ENCODE assay signal across 8 cellular contexts in the genomic region with DNA sequence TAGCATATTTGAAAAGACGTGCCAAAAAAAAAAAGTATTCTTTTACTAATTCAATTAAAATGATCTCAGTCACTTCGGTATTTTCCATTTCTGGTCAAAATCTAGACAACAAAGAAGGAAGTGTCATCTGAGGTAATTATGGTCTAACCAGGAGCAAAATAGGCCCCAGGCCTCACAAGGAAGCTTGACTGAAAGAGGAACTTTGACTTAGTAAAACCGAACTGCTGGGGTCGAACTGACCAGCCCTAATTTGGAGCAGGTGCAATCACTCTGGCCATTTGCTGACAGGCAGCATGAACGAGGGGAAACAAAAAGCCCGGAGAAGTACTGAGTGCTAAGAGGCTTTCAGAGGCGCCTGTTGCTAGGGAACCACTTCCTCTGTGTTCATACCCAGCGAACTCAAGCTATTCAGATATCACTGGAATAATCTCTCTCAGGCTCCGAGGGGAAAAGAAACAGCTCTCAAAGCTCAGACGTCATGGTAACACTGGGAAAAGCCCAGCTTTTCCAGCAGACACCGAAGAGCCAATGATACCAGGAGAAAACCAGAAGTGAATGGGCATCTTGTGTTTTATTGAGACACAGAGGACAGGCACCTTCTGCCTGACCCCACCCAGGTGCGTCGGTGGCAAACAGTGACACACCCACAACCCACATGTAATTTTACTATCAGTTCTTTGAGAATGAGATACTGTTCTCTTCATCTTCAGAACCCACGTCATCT.
DNase-seq lines count a peak whose midpoint lies in the region; ATAC-seq and TF ChIP-seq lines count a peak whose summit lies in the region.

No MANE protein-coding gene starts in this region.

- H3K9me3 ChIP-seq in ascending aorta (no peaks in the 10 kb centered on the region), iPS-20b (ENCODE audit: insufficient read depth, low read depth, low read length) (no peaks in the 10 kb centered on the region), Caco-2 (peaks cover 11% of the 10 kb centered on the region)

- CTCF ChIA-PET in Caco-2 (lab: Charles Lee) = no interaction called here

- H3K36me3 ChIP-seq in ascending aorta (no peaks in the 10 kb centered on the region), iPS-20b (ENCODE audit: insufficient read depth, low read depth, low read length) (no peaks in the 10 kb centered on the region), Caco-2 (ENCODE audit: control insufficient read depth, insufficient read depth, low read length) (no peaks in the 10 kb centered on the region)

- H3K4me3 Mint-ChIP-seq in Caco-2 (ENCODE audit: unreplicated experiment) = no peak overlapping the region

- intact Hi-C loops in ascending aorta (cut with DNase I) (loop anchor here (2.0 kb wide), 1 partner anchor 191 kb away; the partner anchor contains the start of genes CDNF, HSPA14 and MSANTD7), Caco-2 (cut with micrococcal nuclease; ENCODE audit: unreplicated experiment) (no loop called here)

- no peaks in the 10 kb centered on the region for H3K27me3 Mint-ChIP-seq in Caco-2 (ENCODE audit: insufficient read depth, unreplicated experiment)

- peaks cover 12% of the 10 kb centered on the region for H3K9me3 Mint-ChIP-seq in Caco-2 (ENCODE audit: unreplicated experiment)

- H3K36me3 Mint-ChIP-seq in Caco-2 (ENCODE audit: insufficient read depth, unreplicated experiment) = no peaks in the 10 kb centered on the region

- TF ChIP-seq CTCF in ascending aorta (IDR thresholded peaks at IDR 0.05) (no peak), Caco-2 (IDR thresholded peaks at IDR 0.05; ENCODE audit: insufficient read depth in 1 of 2, low read depth in 1 of 2, low read length in 1 of 2, severe bottlenecking in 1 of 2, unreplicated experiment in 1 of 2) (no peak)

- DNase-seq in DMS79 (lab: John Stamatoyannopoulos, UW) = peak; percentile 56
- peak; percentile 82 for DNase-seq in M059J (ENCODE audit: low read depth)
- peak; percentile 28 to 85 (median 69) for DNase-seq in T-helper 2 cell
- DNase-seq in ascending aorta (ENCODE audit: low spot score in 2 of 2) = peak; percentile 55 to 89
- DNase-seq in Caco-2 = no peak

- H3K27ac ChIP-seq in ascending aorta (peak overlapping the region; percentile 68 to 80), iPS-20b (ENCODE audit: low read length) (peak overlapping the region; percentile 43), skin epidermis (peak overlapping the region in 19 of 21 experiments; percentile 11 to 80 (median 68))

- POLR2A ChIA-PET in Caco-2 (lab: Charles Lee) = no interaction called here

- no peaks in the 10 kb centered on the region for H3K27me3 ChIP-seq in ascending aorta
- H3K27me3 ChIP-seq in iPS-20b (ENCODE audit: insufficient read depth, low read length) = no peaks in the 10 kb centered on the region
- no peaks in the 10 kb centered on the region for H3K27me3 ChIP-seq in Caco-2 (replicated peaks; ENCODE audit: control insufficient read depth, insufficient read depth, low read length)

- H3K4me3 ChIP-seq in ascending aorta = peak overlapping the region in 1 of 2 donors; percentile 25
- H3K4me3 ChIP-seq in iPS-20b (ENCODE audit: low read length) = no peak overlapping the region
- no peak overlapping the region for H3K4me3 ChIP-seq in skin epidermis
- no peak overlapping the region for H3K4me3 ChIP-seq in Caco-2 (ENCODE audit: low read depth, low read length)

- H3K4me1 Mint-ChIP-seq in Caco-2 (ENCODE audit: low read depth, unreplicated experiment) = peaks cover 6% of the 10 kb centered on the region

- peak; percentile 90 for ATAC-seq in GM21529 (IDR thresholded peaks at IDR 0.05; ENCODE audit: unreplicated experiment)

- H3K27ac Mint-ChIP-seq in Caco-2 (ENCODE audit: unreplicated experiment) = no peak overlapping the region

- H3K4me1 ChIP-seq in ascending aorta = peaks cover 2 to 7% of the 10 kb centered on the region in 2 donors
- H3K4me1 ChIP-seq in iPS-20b (ENCODE audit: insufficient read depth, low read length) = peaks cover 30% of the 10 kb centered on the region
- H3K4me1 ChIP-seq in Caco-2 = peaks cover 12% of the 10 kb centered on the region

- H3K9ac ChIP-seq in iPS-20b (ENCODE audit: low read depth, low read length) = no peak overlapping the region

- no TSS peak for BruUV-seq in Caco-2 (replicated peaks; lab: Mats Ljungman, UMichigan)

Comparison
In these comparisons a context has a peak if more than half of its experiments do, and no peak if none do; other contexts are left out.
1. DNase-seq: peak in DMS79 (single experiment), M059J (single experiment), T-helper 2 cell (5 of 5) and ascending aorta (2 of 2); none in Caco-2 (0 of 2).
2. Peak in every context shown above with its lines, with median percentiles within 50 percentile points of each other: H3K27ac ChIP-seq.